2 cellular contexts compared by ENCODE assay signal in genomic region chr14:21652209-21652808, GRCh38.
TF ChIP-seq lines count a peak whose summit lies in the region.

No MANE protein-coding gene starts in this region.

TF ChIP-seq in HepG2, 621 proteins besides CTCF, POLR2A, EP300 and RAD21:
- TF ChIP-seq TCF7 (IDR thresholded peaks at IDR 0.05; ENCODE audit: low read depth) (no peak), RFX5 (IDR thresholded peaks at IDR 0.05; ENCODE audit: low read depth, low read length) (peak; percentile 65; the same call in 1 of the 2 replicates)

TF ChIP-seq in HEK293T, 16 proteins besides CTCF, POLR2A, EP300 and RAD21:
- TF ChIP-seq CTBP1 (IDR thresholded peaks at IDR 0.05; ENCODE audit: borderline replicate concordance) (no peak), TARDBP (IDR thresholded peaks at IDR 0.05) (no peak), SUZ12 (IDR thresholded peaks at IDR 0.05) (no peak), FOXK2 (IDR thresholded peaks at IDR 0.05) (no peak), NFRKB (IDR thresholded peaks at IDR 0.05) (no peak), SP1 (IDR thresholded peaks at IDR 0.05) (no peak), BHLHE40 (IDR thresholded peaks at IDR 0.05; ENCODE audit: borderline replicate concordance) (no peak), ZNF384 (IDR thresholded peaks at IDR 0.05) (no peak), FOXM1 (IDR thresholded peaks at IDR 0.05; ENCODE audit: borderline replicate concordance) (no peak), LEF1 (IDR thresholded peaks at IDR 0.05; ENCODE audit: borderline replicate concordance) (no peak), ELF4 (IDR thresholded peaks at IDR 0.05) (no peak), FOXA1 (IDR thresholded peaks at IDR 0.05) (no peak), L3MBTL2 (conservative IDR thresholded peaks at IDR 0.05) (no peak), HDGF (IDR thresholded peaks at IDR 0.05; ENCODE audit: borderline replicate concordance) (no peak), ARNT (IDR thresholded peaks at IDR 0.05) (no peak)
- TF ChIP-seq, protein P1, sequence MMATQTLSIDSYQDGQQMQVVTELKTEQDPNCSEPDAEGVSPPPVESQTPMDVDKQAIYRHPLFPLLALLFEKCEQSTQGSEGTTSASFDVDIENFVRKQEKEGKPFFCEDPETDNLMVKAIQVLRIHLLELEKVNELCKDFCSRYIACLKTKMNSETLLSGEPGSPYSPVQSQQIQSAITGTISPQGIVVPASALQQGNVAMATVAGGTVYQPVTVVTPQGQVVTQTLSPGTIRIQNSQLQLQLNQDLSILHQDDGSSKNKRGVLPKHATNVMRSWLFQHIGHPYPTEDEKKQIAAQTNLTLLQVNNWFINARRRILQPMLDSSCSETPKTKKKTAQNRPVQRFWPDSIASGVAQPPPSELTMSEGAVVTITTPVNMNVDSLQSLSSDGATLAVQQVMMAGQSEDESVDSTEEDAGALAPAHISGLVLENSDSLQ (IDR thresholded peaks at IDR 0.05) = no peak
